15 cellular contexts compared by ENCODE assay signal in the genomic region with DNA sequence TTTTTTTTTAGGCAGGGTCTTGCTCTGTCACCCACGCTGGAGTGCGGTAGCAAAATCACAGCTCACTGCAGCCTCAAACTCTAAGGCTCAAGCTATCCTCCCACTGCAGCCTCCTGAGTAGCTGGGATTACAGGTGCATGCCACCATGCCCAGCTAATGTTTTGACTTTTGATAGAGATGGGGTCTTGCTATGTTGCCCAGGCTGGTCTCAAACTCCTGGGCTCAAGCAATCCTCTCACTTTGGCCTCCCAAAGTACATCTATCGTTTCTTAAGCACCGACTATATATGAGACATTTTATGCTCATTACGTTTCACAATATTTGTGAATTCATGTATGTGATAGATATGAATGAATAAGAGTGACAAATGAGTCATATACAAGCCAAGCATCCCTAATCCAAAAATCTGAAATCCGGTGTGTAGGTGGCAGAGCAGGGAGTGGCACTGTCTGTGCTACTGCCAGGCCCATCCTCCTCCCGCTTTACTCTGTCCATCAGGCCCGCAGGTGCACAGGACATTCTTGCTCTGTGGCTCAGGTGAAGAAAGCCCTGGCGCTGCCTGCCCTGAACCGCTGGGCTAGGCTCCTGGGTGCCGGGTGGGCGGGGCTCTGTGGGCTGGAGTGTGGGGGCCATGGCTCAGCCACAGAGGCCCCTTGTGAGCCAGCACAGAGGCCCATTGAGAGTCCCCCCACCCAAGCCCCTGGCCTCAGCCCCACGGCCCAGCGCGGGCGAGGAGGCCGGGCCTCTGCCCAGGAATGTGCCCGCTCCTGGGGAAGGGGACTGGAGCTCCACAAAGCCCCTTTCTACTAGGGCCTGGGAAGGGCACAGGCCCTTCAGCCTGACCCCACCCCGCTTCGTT.
"Had no signal": no experiment of that assay in that cellular context is flagged by ENCODE, and none has a peak within 500 bp of the region (broad histone marks: within the 10 kb centered on the region; RNA-seq: fewer than 3 reads in every experiment).

No MANE protein-coding gene starts in this region.

- H3K4me1 Mint-ChIP-seq: activated CD4-positive, alpha-beta T cell treated with anti-CD3 and anti-CD28 coated beads, Interleukin-2, amount 10 ng/mL, durations not matched to agents 24 days and 14 days; activated naive CD8-positive, alpha-beta T cell treated with anti-CD3 and anti-CD28 coated beads for 36 hours; immature natural killer cell; stimulated activated memory B cell treated with anti-CD40 and anti-IgM and Interleukin-4, amounts not matched to agents 10 μg/mL and 1 μg/mL and 100 μg/mL, for 72 hours had no signal

- H3K9me3 ChIP-seq: ovary, SJCRH30 had no signal

- H3K36me3 Mint-ChIP-seq: activated naive CD8-positive, alpha-beta T cell treated with anti-CD3 and anti-CD28 coated beads for 36 hours; immature natural killer cell; stimulated activated memory B cell treated with anti-CD40 and anti-IgM and Interleukin-4, amounts not matched to agents 10 μg/mL and 1 μg/mL and 100 μg/mL, for 72 hours had no signal

- H3K27ac Mint-ChIP-seq: activated CD4-positive, alpha-beta T cell treated with anti-CD3 and anti-CD28 coated beads, Interleukin-2, amount 10 ng/mL, durations not matched to agents 24 days and 14 days; activated naive CD8-positive, alpha-beta T cell treated with anti-CD3 and anti-CD28 coated beads for 36 hours; immature natural killer cell; stimulated activated memory B cell treated with anti-CD40 and anti-IgM and Interleukin-4, amounts not matched to agents 10 μg/mL and 1 μg/mL and 100 μg/mL, for 72 hours; T-helper 2 cell treated with Interferon-gamma antibody and Interleukin-4, amounts not matched to agents 5 μg/mL and 100 μg/mL, for 36 hours had no signal

- H3K27me3 Mint-ChIP-seq: activated CD4-positive, alpha-beta T cell treated with anti-CD3 and anti-CD28 coated beads, Interleukin-2, amount 10 ng/mL, durations not matched to agents 24 days and 14 days; activated naive CD8-positive, alpha-beta T cell treated with anti-CD3 and anti-CD28 coated beads for 36 hours had no signal

- H3K27me3 ChIP-seq: foreskin keratinocyte, neural progenitor cell, ovary, SJCRH30 had no signal

- H3K4me3 Mint-ChIP-seq: activated CD4-positive, alpha-beta T cell treated with anti-CD3 and anti-CD28 coated beads, Interleukin-2, amount 10 ng/mL, durations not matched to agents 24 days and 14 days; activated naive CD8-positive, alpha-beta T cell treated with anti-CD3 and anti-CD28 coated beads for 36 hours; immature natural killer cell; neural progenitor cell; stimulated activated memory B cell treated with anti-CD40 and anti-IgM and Interleukin-4, amounts not matched to agents 10 μg/mL and 1 μg/mL and 100 μg/mL, for 72 hours; T-helper 2 cell treated with Interferon-gamma antibody and Interleukin-4, amounts not matched to agents 5 μg/mL and 100 μg/mL, for 36 hours had no signal

- ATAC-seq: foreskin keratinocyte; stimulated activated memory B cell treated with anti-CD40 and anti-IgM and Interleukin-4, amounts not matched to agents 10 μg/mL and 1 μg/mL and 100 μg/mL, for 72 hours had no signal

- H3K9me3 Mint-ChIP-seq: activated CD4-positive, alpha-beta T cell treated with anti-CD3 and anti-CD28 coated beads, Interleukin-2, amount 10 ng/mL, durations not matched to agents 24 days and 14 days; activated naive CD8-positive, alpha-beta T cell treated with anti-CD3 and anti-CD28 coated beads for 36 hours; immature natural killer cell; neural progenitor cell; stimulated activated memory B cell treated with anti-CD40 and anti-IgM and Interleukin-4, amounts not matched to agents 10 μg/mL and 1 μg/mL and 100 μg/mL, for 72 hours; T-helper 2 cell treated with Interferon-gamma antibody and Interleukin-4, amounts not matched to agents 5 μg/mL and 100 μg/mL, for 36 hours had no signal

- H3K4me1 ChIP-seq: foreskin keratinocyte had no signal

- H3K4me3 ChIP-seq: neural progenitor cell, ovary, SJCRH30 had no signal

- DNase-seq: activated CD4-positive, alpha-beta T cell treated with anti-CD3 and anti-CD28 coated beads, Interleukin-2, amount 10 ng/mL, durations not matched to agents 24 days and 14 days; activated CD4-positive, CD25-positive, alpha-beta regulatory T cell; activated CD8-positive, alpha-beta memory T cell treated with anti-CD3 and anti-CD28 coated beads, Interleukin-2, amount 50 U/mL, for 48 hours; activated naive CD8-positive, alpha-beta T cell treated with anti-CD3 and anti-CD28 coated beads for 36 hours; foreskin keratinocyte; immature natural killer cell; ovary; SJCRH30; stimulated activated CD4-positive, alpha-beta T cell treated with anti-CD3 and anti-CD28 coated beads, Interleukin-2, amount 100 ng/mL, for 48 hours; substantia nigra; SW 1271; trophoblast cell had no signal

- H3K36me3 ChIP-seq: neural progenitor cell, ovary had no signal

- H3K27ac ChIP-seq: foreskin keratinocyte, neural progenitor cell, ovary, SJCRH30 had no signal
